25 cellular contexts compared by ENCODE assay signal in genomic region chr3:62056603-62057002, GRCh38.
"Had no signal": no experiment of that assay in that cellular context is flagged by ENCODE, and none has a peak within 500 bp of the region (broad histone marks: within the 10 kb centered on the region; RNA-seq: fewer than 3 reads in every experiment).

No MANE protein-coding gene starts in this region.

- H3K4me3 ChIP-seq: body of pancreas, esophagus squamous epithelium, gastroesophageal sphincter, heart right ventricle had no signal

- DNase-seq: activated CD4-positive, alpha-beta memory T cell treated with anti-CD3 and anti-CD28 coated beads, Interleukin-2, amount 10 ng/mL, durations not matched to agents 7 days and 5 days; activated CD4-positive, alpha-beta T cell treated with anti-CD3 and anti-CD28 coated beads for 1 hour; activated CD4-positive, alpha-beta T cell treated with anti-CD3 and anti-CD28 coated beads for 4 hours; activated CD4-positive, alpha-beta T cell treated with anti-CD3 and anti-CD28 coated beads, Interleukin-2, amount 10 ng/mL, durations not matched to agents 7 days and 5 days; activated CD4-positive, alpha-beta T cell treated with anti-CD3 and anti-CD28 coated beads, Interleukin-2, amount 50 U/mL, for 4 hours; activated CD8-positive, alpha-beta memory T cell treated with anti-CD3 and anti-CD28 coated beads, Interleukin-2, amount 50 U/mL, for 48 hours; activated gamma-delta T cell; activated naive CD4-positive, alpha-beta T cell; activated naive CD4-positive, alpha-beta T cell treated with anti-CD3 and anti-CD28 coated beads, Interleukin-2, amount 10 ng/mL, durations not matched to agents 7 days and 5 days; activated naive CD8-positive, alpha-beta T cell treated with anti-CD3 and anti-CD28 coated beads, Interleukin-2, amount 10 ng/mL, durations not matched to agents 7 days and 5 days; activated T-cell treated with anti-CD3 and anti-CD28 coated beads for 4 hours; activated T-cell treated with anti-CD3 and anti-CD28 coated beads, Interleukin-2, amount 50 U/mL, for 24 hours; activated T-cell treated with anti-CD3 and anti-CD28 coated beads, Interleukin-2, amount 50 U/mL, for 72 hours; body of pancreas; caudate nucleus; effector CD8-positive, alpha-beta T cell; esophagus squamous epithelium; foreskin melanocyte; heart right ventricle; T-helper 1 cell; T-helper 17 cell; T1000 had no signal

- H3K27ac ChIP-seq: body of pancreas, epithelial cell of prostate, esophagus squamous epithelium, gastroesophageal sphincter, heart right ventricle had no signal

- H3K27me3 ChIP-seq: body of pancreas, esophagus squamous epithelium, gastroesophageal sphincter, heart right ventricle had no signal

- H3K9me3 ChIP-seq: body of pancreas, esophagus squamous epithelium, gastroesophageal sphincter, heart right ventricle had no signal

- ATAC-seq: activated naive CD4-positive, alpha-beta T cell treated with anti-CD3 and anti-CD28 coated beads, Interleukin-2, amount 50 U/mL, for 72 hours; activated T-cell treated with anti-CD3 and anti-CD28 coated beads, Interleukin-2, amount 50 U/mL, for 72 hours; body of pancreas; gastroesophageal sphincter; T-helper 17 cell had no signal

- H3K4me1 ChIP-seq: body of pancreas, esophagus squamous epithelium had no signal

- H3K36me3 ChIP-seq: esophagus squamous epithelium, gastroesophageal sphincter, heart right ventricle had no signal
